31 cellular contexts compared by ENCODE assay signal in genomic region chr6:44154067-44154466, GRCh38. TPM values are rescaled to one million over a fixed set of nuclear protein-coding genes. Genes with fewer than 3 reads are reported as not detected.
"Had no signal": no experiment of that assay in that cellular context is flagged by ENCODE, and none has a peak within 500 bp of the region (broad histone marks: within the 10 kb centered on the region; RNA-seq: fewer than 3 reads in every experiment).

No MANE protein-coding gene starts in this region.

- H3K27ac Mint-ChIP-seq: endodermal cell; natural killer cell treated with Interleukin-12 subunit alpha and Interleukin-12 subunit beta and Interleukin-15 and Interleukin-18, amount 100 ng/mL, for 72 hours; stimulated activated naive B cell treated with anti-CD40 and anti-IgM and Interleukin-4, amounts not matched to agents 10 μg/mL and 1 μg/mL and 100 μg/mL, for 72 hours; stimulated activated naive CD8-positive, alpha-beta T cell treated with anti-CD3 and anti-CD28 coated beads, Interleukin-15, Interleukin-2, amounts not matched to agents 100 ng/mL and 50 ng/mL, for 24 hours had no signal

- H3K4me3 ChIP-seq: dorsolateral prefrontal cortex, esophagus muscularis mucosa, gastroesophageal sphincter, heart left ventricle, hepatocyte, psoas muscle, skin epidermis, spleen, suprapubic skin, transverse colon, upper lobe of right lung, uterus had no signal

- H3K36me3 ChIP-seq: uterus had no signal

- H3K9me3 ChIP-seq: esophagus muscularis mucosa, gastroesophageal sphincter, heart left ventricle, psoas muscle, spleen, suprapubic skin, transverse colon, upper lobe of right lung, uterus had no signal

- H3K27me3 ChIP-seq: dorsolateral prefrontal cortex, esophagus muscularis mucosa, foreskin keratinocyte, gastroesophageal sphincter, heart left ventricle, hepatocyte, spleen, suprapubic skin, transverse colon, upper lobe of right lung, uterus had no signal

- H3K4me1 ChIP-seq: foreskin keratinocyte, psoas muscle, upper lobe of right lung, uterus had no signal

- H3K27me3 Mint-ChIP-seq: naive B cell; natural killer cell treated with Interleukin-12 subunit alpha and Interleukin-12 subunit beta and Interleukin-15 and Interleukin-18, amount 100 ng/mL, for 72 hours; stimulated activated naive B cell treated with anti-CD40 and anti-IgM and Interleukin-4, amounts not matched to agents 10 μg/mL and 1 μg/mL and 100 μg/mL, for 72 hours; stimulated activated naive CD8-positive, alpha-beta T cell treated with anti-CD3 and anti-CD28 coated beads, Interleukin-15, Interleukin-2, amounts not matched to agents 100 ng/mL and 50 ng/mL, for 24 hours had no signal

- H3K9me3 Mint-ChIP-seq: endodermal cell; naive B cell; natural killer cell treated with Interleukin-12 subunit alpha and Interleukin-12 subunit beta and Interleukin-15 and Interleukin-18, amount 100 ng/mL, for 72 hours; neural crest cell; stimulated activated naive B cell treated with anti-CD40 and anti-IgM and Interleukin-4, amounts not matched to agents 10 μg/mL and 1 μg/mL and 100 μg/mL, for 72 hours; stimulated activated naive CD8-positive, alpha-beta T cell treated with anti-CD3 and anti-CD28 coated beads, Interleukin-15, Interleukin-2, amounts not matched to agents 100 ng/mL and 50 ng/mL, for 24 hours had no signal

- DNase-seq: cerebellar nuclear complex; dorsolateral prefrontal cortex; effector CD8-positive, alpha-beta T cell; endodermal cell; foreskin keratinocyte; heart left ventricle; kidney; mesenchymal stem cell; naive B cell; posterior cingulate gyrus; psoas muscle; right cardiac atrium; spleen; stimulated activated CD4-positive, alpha-beta T cell treated with anti-CD3 and anti-CD28 coated beads, Interleukin-2, amount 100 ng/mL, for 48 hours; stimulated activated naive B cell treated with anti-CD40 and anti-IgM and Interleukin-4, amounts not matched to agents 10 μg/mL and 1 μg/mL and 100 μg/mL, for 72 hours; transverse colon; upper lobe of right lung; uterus had no signal

- ATAC-seq: foreskin keratinocyte; gastroesophageal sphincter; heart left ventricle; left lobe of liver; natural killer cell treated with Interleukin-12 subunit alpha and Interleukin-12 subunit beta and Interleukin-15 and Interleukin-18, amount 100 ng/mL, for 72 hours; psoas muscle; right cardiac atrium; stimulated activated naive B cell treated with anti-CD40 and anti-IgM and Interleukin-4, amounts not matched to agents 10 μg/mL and 1 μg/mL and 100 μg/mL, for 72 hours; upper lobe of right lung had no signal

- H3K4me3 Mint-ChIP-seq: endodermal cell; naive B cell; natural killer cell treated with Interleukin-12 subunit alpha and Interleukin-12 subunit beta and Interleukin-15 and Interleukin-18, amount 100 ng/mL, for 72 hours; neural crest cell; stimulated activated naive B cell treated with anti-CD40 and anti-IgM and Interleukin-4, amounts not matched to agents 10 μg/mL and 1 μg/mL and 100 μg/mL, for 72 hours; stimulated activated naive CD8-positive, alpha-beta T cell treated with anti-CD3 and anti-CD28 coated beads, Interleukin-15, Interleukin-2, amounts not matched to agents 100 ng/mL and 50 ng/mL, for 24 hours had no signal

- H3K27ac ChIP-seq: dorsolateral prefrontal cortex, esophagus muscularis mucosa, foreskin keratinocyte, gastroesophageal sphincter, heart left ventricle, hepatocyte, psoas muscle, skin epidermis, spleen, suprapubic skin, transverse colon, upper lobe of right lung, uterus had no signal

- H3K36me3 Mint-ChIP-seq: natural killer cell treated with Interleukin-12 subunit alpha and Interleukin-12 subunit beta and Interleukin-15 and Interleukin-18, amount 100 ng/mL, for 72 hours had no signal

RNA-seq across cellular contexts. Expression of gene CAPN11, which starts 4.6 kb away (rescaled TPM):
- total RNA-seq: epithelial cell of proximal tubule; fibroblast of lung; foreskin keratinocyte; natural killer cell treated with Interleukin-12 subunit alpha and Interleukin-12 subunit beta and Interleukin-15 and Interleukin-18, amount 100 ng/mL, for 72 hours; neural crest cell; osteocyte; renal cortical epithelial cell had no signal
- polyA plus RNA-seq: fibroblast of lung, foreskin keratinocyte had no signal
